24 cellular contexts compared by ENCODE assay signal in the genomic region with DNA sequence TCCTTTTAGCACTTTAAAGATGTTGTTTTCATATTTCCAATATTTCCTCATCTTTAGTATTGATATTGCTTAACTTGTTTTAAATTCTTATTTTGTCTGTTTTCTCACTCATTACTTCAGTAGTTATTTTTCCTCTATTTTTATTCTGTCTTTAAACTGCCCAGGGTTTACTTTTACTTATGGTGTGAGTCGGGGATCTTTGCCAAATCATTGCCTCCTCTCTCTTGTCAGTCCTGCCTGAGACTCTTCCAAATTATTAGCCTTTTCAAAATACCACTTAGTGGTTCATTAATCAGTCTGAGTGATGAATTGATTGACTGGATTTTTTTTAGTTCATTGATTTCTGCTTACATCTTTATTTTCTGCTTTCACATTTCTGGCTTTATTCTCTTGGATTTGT.
"Had no signal": no experiment of that assay in that cellular context is flagged by ENCODE, and none has a peak within 500 bp of the region (broad histone marks: within the 10 kb centered on the region; RNA-seq: fewer than 3 reads in every experiment).

No MANE protein-coding gene starts in this region.

- H3K4me3 ChIP-seq: left lung, lower lobe of right lung, pancreas, prostate gland, sigmoid colon, spleen, suprapubic skin, thoracic aorta, tibial artery, upper lobe of right lung had no signal

- H3K36me3 ChIP-seq: left lung, lower lobe of right lung, pancreas, prostate gland, sigmoid colon, spleen, suprapubic skin, thoracic aorta, tibial artery, upper lobe of right lung had no signal

- H3K27me3 ChIP-seq: left lung, pancreas, sigmoid colon, spleen, suprapubic skin, upper lobe of right lung had no signal

- H3K4me1 ChIP-seq: left lung, lower lobe of right lung, pancreas, prostate gland, sigmoid colon, spleen, suprapubic skin, tibial artery, upper lobe of right lung had no signal

- DNase-seq: hippocampal formation; kidney; left colon; left lung; lower lobe of right lung; mammary epithelial cell; mesenchymal stem cell; naive thymus-derived CD8-positive, alpha-beta T cell; nucleus accumbens; pancreas; posterior cingulate gyrus; retina; right cardiac atrium; sigmoid colon; small intestine; spleen; stimulated activated CD4-positive, alpha-beta T cell treated with anti-CD3 and anti-CD28 coated beads, Interleukin-4, amount 100 ng/mL, for 24 hours; stimulated activated naive CD4-positive, alpha-beta T cell; tibial artery; trophoblast cell; upper lobe of right lung had no signal

- H3K9me3 ChIP-seq: left lung, lower lobe of right lung, pancreas, prostate gland, sigmoid colon, suprapubic skin, thoracic aorta, tibial artery, upper lobe of right lung had no signal

- H3K27ac ChIP-seq: left lung, lower lobe of right lung, pancreas, prostate gland, sigmoid colon, spleen, suprapubic skin, thoracic aorta, tibial artery, upper lobe of right lung had no signal
